ENCODE assay signal across 19 cellular contexts in genomic region chr7:730501-731439, GRCh38. TPM values are rescaled to one million over a fixed set of nuclear protein-coding genes. Genes with fewer than 3 reads are reported as not detected.
DNase-seq lines count a peak whose midpoint lies in the region; ATAC-seq, FAIRE-seq and TF ChIP-seq lines count a peak whose summit lies in the region.
"Had no signal": no experiment of that assay in that cellular context is flagged by ENCODE, and none has a peak within 500 bp of the region (broad histone marks: within the 10 kb centered on the region; RNA-seq: fewer than 3 reads in every experiment).

No MANE protein-coding gene starts in this region.

- H2AFZ ChIP-seq in astrocyte (ENCODE audit: low read depth, low read length), result no peak overlapping the region
- H2AFZ ChIP-seq in neuronal stem cell (ENCODE audit: low read length), result no peak overlapping the region
- no peak overlapping the region for H2AFZ ChIP-seq in smooth muscle cell (ENCODE audit: low read depth)

- no peak overlapping the region for H2BK15ac ChIP-seq in neuronal stem cell (ENCODE audit: low read length)

- H3K4me2 ChIP-seq in astrocyte (ENCODE audit: low read length) (peak overlapping the region; percentile 54), neuronal stem cell (ENCODE audit: insufficient read depth, low read length, poor library complexity, severe bottlenecking) (no peak overlapping the region), smooth muscle cell (no peak overlapping the region)

- no peak overlapping the region for H2BK12ac ChIP-seq in neuronal stem cell (ENCODE audit: low read length)

- no CpG with 5 or more reads among the region's 23 CpGs for WGBS in neuronal stem cell (ENCODE audit: extremely low coverage in 2 of 2, insufficient read length in 2 of 2, insufficient replicate concordance in 1 of 2), 2 donors
- 88% methylated on average over 23 of the region's 23 CpGs for WGBS in smooth muscle cell (ENCODE audit: low lambda C conversion rate)

- TF ChIP-seq CTCF in astrocyte (IDR thresholded peaks at IDR 0.05; ENCODE audit: insufficient read depth, low read depth, low read length), result no peak
- TF ChIP-seq CTCF in smooth muscle cell (IDR thresholded peaks at IDR 0.05; ENCODE audit: borderline replicate concordance, insufficient read depth, poor library complexity, severe bottlenecking), result no peak

- peaks cover 16 to 39% of the 10 kb centered on the region in 2 donors for H3K36me3 Mint-ChIP-seq in CD4-positive, alpha-beta memory T cell
- H3K36me3 Mint-ChIP-seq in astrocyte (ENCODE audit: low read depth, unreplicated experiment), result peaks cover 21% of the 10 kb centered on the region

- no peak overlapping the region for H2BK120ac ChIP-seq in neuronal stem cell (ENCODE audit: low read depth, low read length)

- H2AK5ac ChIP-seq in neuronal stem cell (ENCODE audit: low read depth, low read length), result no peak overlapping the region

- no peak overlapping the region for H4K8ac ChIP-seq in neuronal stem cell (ENCODE audit: low read depth, low read length)

- ATAC-seq in left cardiac atrium, result peak; percentile 61 to 71
- ATAC-seq in HG02571 (IDR thresholded peaks at IDR 0.05; ENCODE audit: unreplicated experiment), result no peak
- ATAC-seq in GM21526 (IDR thresholded peaks at IDR 0.05; ENCODE audit: low FRiP score, unreplicated experiment), result no peak
- ATAC-seq: naive thymus-derived CD8-positive, alpha-beta T cell; stimulated activated effector memory CD8-positive, alpha-beta T cell treated with anti-CD3 and anti-CD28 coated beads, Interleukin-12 subunit alpha, Interleukin-12 subunit beta, amount 100 ng/mL, for 72 hours had no signal

- H3K27ac ChIP-seq in CD4-positive, alpha-beta memory T cell (ENCODE audit: low read depth, low read length), result no peak overlapping the region
- H3K27ac ChIP-seq in astrocyte (ENCODE audit: low read depth, low read length), result peak overlapping the region; percentile 61
- no peak overlapping the region for H3K27ac ChIP-seq in neuronal stem cell (replicated peaks; ENCODE audit: low read length)
- no peak overlapping the region for H3K27ac ChIP-seq in smooth muscle cell (ENCODE audit: low read depth)
- H3K27ac ChIP-seq: epithelial cell of prostate, HL-60 had no signal

- H3K4me1 ChIP-seq in CD4-positive, alpha-beta memory T cell (ENCODE audit: insufficient read depth, low read length), result peaks cover 15% of the 10 kb centered on the region
- H3K4me1 ChIP-seq in astrocyte (ENCODE audit: insufficient read depth, low read length) (peaks cover 38% of the 10 kb centered on the region), neuronal stem cell (ENCODE audit: control insufficient read depth in 2 of 2, insufficient read depth in 1 of 2, low read depth in 1 of 2, low read length in 2 of 2) (peaks cover 10 to 14% of the 10 kb centered on the region in 2 donors), smooth muscle cell (ENCODE audit: low read depth) (peaks cover 13% of the 10 kb centered on the region)

- H4K91ac ChIP-seq in neuronal stem cell (ENCODE audit: low read depth, low read length, poor library complexity), result no peak overlapping the region

- peaks cover 65% of the 10 kb centered on the region for H4K20me1 ChIP-seq in astrocyte (ENCODE audit: insufficient read depth, low read length)
- H4K20me1 ChIP-seq in smooth muscle cell (ENCODE audit: low read depth), result peaks cover 13% of the 10 kb centered on the region

- peak overlapping the region; percentile 10 for H3K23ac ChIP-seq in neuronal stem cell (ENCODE audit: low read depth, low read length, poor library complexity)

- peaks cover 30% of the 10 kb centered on the region for H3K79me1 ChIP-seq in neuronal stem cell (ENCODE audit: low read depth, low read length)

- CTCF ChIA-PET in CD4-positive, alpha-beta memory T cell (lab: Charles Lee; ENCODE audit: partially characterized antibody), result interaction anchor here (1.8 to 2.0 kb wide), 2 partner anchors 398 to 409 kb away, joined by 5 to 8 read pairs; no protein-coding TSS in a partner anchor

- no peak overlapping the region for H3K4ac ChIP-seq in neuronal stem cell (ENCODE audit: low read length)

- no peak overlapping the region for H3K14ac ChIP-seq in neuronal stem cell (ENCODE audit: low read length)

- H3K9ac ChIP-seq in astrocyte (ENCODE audit: low read length), result peak overlapping the region; percentile 48
- peak overlapping the region; percentile 60 for H3K9ac ChIP-seq in neuronal stem cell (ENCODE audit: low read depth, low read length, poor library complexity)
- H3K9ac ChIP-seq in smooth muscle cell (ENCODE audit: low read depth), result no peak overlapping the region

- no peak for FAIRE-seq in astrocyte (lab: Jason Lieb, UNC)

- no peaks in the 10 kb centered on the region for H3K27me3 Mint-ChIP-seq in CD4-positive, alpha-beta memory T cell
- no peaks in the 10 kb centered on the region for H3K27me3 Mint-ChIP-seq in astrocyte (ENCODE audit: low read depth, unreplicated experiment)
- H3K27me3 Mint-ChIP-seq: activated B cell treated with CpG ODN at 0.5 μM for 24 hours; naive thymus-derived CD8-positive, alpha-beta T cell had no signal

- peaks cover 0 to 7% (median 0%) of the 10 kb centered on the region in 8 donors for H3K9me3 Mint-ChIP-seq in CD4-positive, alpha-beta memory T cell
- H3K9me3 Mint-ChIP-seq in astrocyte (ENCODE audit: unreplicated experiment), result no peaks in the 10 kb centered on the region
- H3K9me3 Mint-ChIP-seq: activated B cell treated with CpG ODN at 0.5 μM for 24 hours had no signal

- no peak overlapping the region for H2BK5ac ChIP-seq in neuronal stem cell (ENCODE audit: low read length)

- no peak overlapping the region for H3K18ac ChIP-seq in neuronal stem cell (ENCODE audit: low read length)

- H3K36me3 ChIP-seq in CD4-positive, alpha-beta memory T cell (ENCODE audit: insufficient read depth, low read length), result peaks cover 12% of the 10 kb centered on the region
- H3K36me3 ChIP-seq in astrocyte (ENCODE audit: insufficient read depth, low read length) (peaks cover 11% of the 10 kb centered on the region), neuronal stem cell (replicated peaks in 1 of 2; ENCODE audit: control insufficient read depth in 2 of 2, insufficient read depth in 2 of 2, low read length in 2 of 2) (peaks cover 34 to 67% of the 10 kb centered on the region in 2 donors), smooth muscle cell (ENCODE audit: low read depth) (peaks cover 7% of the 10 kb centered on the region)

- no peaks in the 10 kb centered on the region for H3K9me3 ChIP-seq in CD4-positive, alpha-beta memory T cell (ENCODE audit: control insufficient read depth in 1 of 2, low read length in 2 of 2)
- H3K9me3 ChIP-seq in astrocyte (ENCODE audit: insufficient read depth, low read depth, low read length) (peaks cover 11% of the 10 kb centered on the region), neuronal stem cell (replicated peaks in 1 of 2; ENCODE audit: control insufficient read depth in 2 of 2, insufficient read depth in 1 of 2, low read depth in 1 of 2, low read length in 2 of 2) (peaks cover 14 to 22% of the 10 kb centered on the region in 2 donors), smooth muscle cell (replicated peaks; ENCODE audit: low read depth) (peaks cover 11% of the 10 kb centered on the region)

- POLR2A ChIA-PET in CD4-positive, alpha-beta memory T cell (lab: Charles Lee; ENCODE audit: partially characterized antibody), result no interaction called here

- peak overlapping the region in 5 of 8 donors; percentile 12 to 62 (median 49) for H3K4me3 Mint-ChIP-seq in CD4-positive, alpha-beta memory T cell
- no peak overlapping the region for H3K4me3 Mint-ChIP-seq in astrocyte (ENCODE audit: unreplicated experiment)
- H3K4me3 Mint-ChIP-seq: activated B cell treated with CpG ODN at 0.5 μM for 24 hours; stimulated activated effector memory CD8-positive, alpha-beta T cell treated with anti-CD3 and anti-CD28 coated beads, Interleukin-12 subunit alpha, Interleukin-12 subunit beta, amount 100 ng/mL, for 72 hours had no signal

- H3K27ac Mint-ChIP-seq in CD4-positive, alpha-beta memory T cell, result peak overlapping the region in 2 of 7 donors; percentile 35 to 69
- no peak overlapping the region for H3K27ac Mint-ChIP-seq in astrocyte (ENCODE audit: unreplicated experiment)
- H3K27ac Mint-ChIP-seq: activated B cell treated with CpG ODN at 0.5 μM for 24 hours; stimulated activated effector memory CD8-positive, alpha-beta T cell treated with anti-CD3 and anti-CD28 coated beads, Interleukin-12 subunit alpha, Interleukin-12 subunit beta, amount 100 ng/mL, for 72 hours had no signal

- no peaks in the 10 kb centered on the region for H3K27me3 ChIP-seq in CD4-positive, alpha-beta memory T cell (ENCODE audit: insufficient read depth, low read length)
- no peaks in the 10 kb centered on the region for H3K27me3 ChIP-seq in astrocyte (ENCODE audit: insufficient read depth, low read length)
- no peaks in the 10 kb centered on the region for H3K27me3 ChIP-seq in neuronal stem cell (ENCODE audit: control insufficient read depth in 3 of 3, insufficient read depth in 3 of 3, low read depth in 1 of 3, low read length in 3 of 3)
- no peaks in the 10 kb centered on the region for H3K27me3 ChIP-seq in smooth muscle cell (ENCODE audit: low read depth)
- H3K27me3 ChIP-seq: Peyer's patch had no signal

- intact Hi-C loops in CD4-positive, alpha-beta memory T cell (cut with micrococcal nuclease), result no loop called here
- intact Hi-C loops in left cardiac atrium (cut with DNase I), result loop anchor here (5.0 kb wide), 3 partner anchors 208 to 398 kb away; partner anchors contain the start of gene PDGFA (in 1 of the 2)

- H3K4me3 ChIP-seq in CD4-positive, alpha-beta memory T cell (ENCODE audit: low read length in 2 of 2), result no peak overlapping the region
- H3K4me3 ChIP-seq in astrocyte (ENCODE audit: insufficient read depth, low read depth, low read length), result no peak overlapping the region
- H3K4me3 ChIP-seq in neuronal stem cell (ENCODE audit: low read length in 2 of 2), result no peak overlapping the region
- H3K4me3 ChIP-seq in smooth muscle cell, result no peak overlapping the region
- H3K4me3 ChIP-seq: Peyer's patch had no signal

- no peak for DNase-seq in CD4-positive, alpha-beta memory T cell
- no peak for DNase-seq in astrocyte (ENCODE audit: low read depth)
- DNase-seq in left cardiac atrium, result no peak
- DNase-seq in neuronal stem cell (ENCODE audit: low spot score), result no peak
- DNase-seq in GOT3 (lab: John Stamatoyannopoulos, UW), result no peak
- DNase-seq in smooth muscle cell (lab: John Stamatoyannopoulos, UW; ENCODE audit: unreplicated experiment), result no peak
- DNase-seq: activated B cell treated with CpG ODN at 0.5 μM for 24 hours; GF-D8; Kasumi-1; naive thymus-derived CD8-positive, alpha-beta T cell; NCI-H1930; NCI-H69; Peyer's patch; T-helper 1 cell had no signal

- H3K79me2 ChIP-seq in astrocyte (ENCODE audit: insufficient read depth, low read length) (peaks cover 75% of the 10 kb centered on the region), smooth muscle cell (ENCODE audit: low read depth) (peaks cover 40% of the 10 kb centered on the region)

- H3K4me1 Mint-ChIP-seq in CD4-positive, alpha-beta memory T cell, result peaks cover 16 to 23% (median 19%) of the 10 kb centered on the region in 4 donors
- peaks cover 24% of the 10 kb centered on the region for H3K4me1 Mint-ChIP-seq in astrocyte (ENCODE audit: low read depth, unreplicated experiment)

- peaks cover 5% of the 10 kb centered on the region for H3F3A ChIP-seq in smooth muscle cell (ENCODE audit: low read depth)

RNA-seq across cellular contexts. Expression of gene PRKAR1B, which starts 3.7 kb away (rescaled TPM):
- 10 to 100 TPM; 15.1 to 16.6 TPM for total RNA-seq in CD4-positive, alpha-beta memory T cell
- 10 to 100 TPM in 1 of 2 donors, 1 to 10 TPM in 1; 6.5 to 12.4 TPM for polyA plus RNA-seq in CD4-positive, alpha-beta memory T cell
- total RNA-seq in astrocyte, result 14.7 and 14.8 TPM in 2 replicates
- total RNA-seq in left cardiac atrium, result 10 to 100 TPM; 15.8 to 19.8 TPM
- polyA plus RNA-seq in neuronal stem cell (2013, experiment 1 of 2), result 14.0 TPM
- polyA plus RNA-seq in neuronal stem cell (2013, experiment 2 of 2), result 12.9 TPM
- total RNA-seq in smooth muscle cell, result 5.3 and 6.7 TPM in 2 replicates
- polyA plus RNA-seq in smooth muscle cell, result 9.6 and 10.1 TPM in 2 replicates

RNA-seq across cellular contexts. Expression of gene DNAAF5, which starts 4.3 kb away (rescaled TPM):
- 10 to 100 TPM; 15.9 to 19.4 TPM for total RNA-seq in CD4-positive, alpha-beta memory T cell
- 1 to 10 TPM; 1.7 to 4.7 TPM for polyA plus RNA-seq in CD4-positive, alpha-beta memory T cell
- total RNA-seq in astrocyte (24.5 and 25.9 TPM in 2 replicates), left cardiac atrium (10 to 100 TPM; 14.9 to 15.0 TPM), smooth muscle cell (9.9 and 17.0 TPM in 2 replicates)
- polyA plus RNA-seq in neuronal stem cell (2013, experiment 1 of 2), result 26.4 TPM
- polyA plus RNA-seq in neuronal stem cell (2013, experiment 2 of 2), result 26.5 TPM
- 13.4 and 13.9 TPM in 2 replicates for polyA plus RNA-seq in smooth muscle cell

Comparison
In these comparisons a context has a peak if more than half of its experiments do, and no peak if none do; other contexts are left out.
1. ATAC-seq: peak in left cardiac atrium (2 of 2); none in HG02571 (single experiment) and GM21526 (single experiment).